In the genomic region with DNA sequence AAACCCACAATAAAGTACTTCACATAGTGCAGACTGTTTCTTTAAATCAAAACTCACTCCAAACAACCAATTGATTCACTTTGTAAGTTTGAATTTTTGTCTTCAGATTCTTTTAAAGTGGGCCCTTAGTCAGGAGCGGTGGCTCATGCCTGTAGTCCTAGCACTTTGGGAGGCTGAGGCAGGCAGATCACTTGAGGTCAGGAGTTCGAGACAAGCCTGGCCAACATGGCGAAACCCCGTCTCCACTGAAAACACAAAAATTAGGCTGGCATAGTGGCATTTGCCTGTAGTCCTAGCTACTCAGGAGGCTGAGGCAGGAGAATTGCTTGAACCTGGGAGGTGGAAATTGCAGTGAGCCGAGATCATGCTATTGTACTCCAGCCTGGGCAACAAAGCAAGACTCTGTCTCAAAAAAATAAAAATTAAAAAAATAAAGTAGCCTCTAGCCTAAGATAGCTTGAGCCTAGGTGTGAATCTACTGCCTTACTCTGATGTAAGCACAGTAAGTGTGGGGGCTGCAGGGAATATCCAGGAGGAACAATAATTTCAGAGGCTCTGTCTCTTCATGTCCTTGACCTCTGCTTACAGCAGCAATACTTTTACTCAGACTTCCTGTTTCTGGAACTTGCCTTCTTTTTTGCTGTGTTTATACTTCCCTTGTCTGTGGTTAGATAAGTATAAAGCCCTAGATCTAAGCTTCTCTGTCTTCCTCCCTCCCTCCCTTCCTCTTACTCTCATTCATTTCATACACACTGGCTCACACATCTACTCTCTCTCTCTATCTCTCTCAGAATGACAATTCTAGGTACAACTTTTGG, we compare ENCODE assay signal across 9 cellular contexts. TPM values are rescaled to one million over a fixed set of nuclear protein-coding genes. Genes with fewer than 3 reads are reported as not detected.
A peak's percentile ranks its signal among the peaks of the same experiment; 100 is the strongest.
DNase-seq lines count a peak whose midpoint lies in the region; FAIRE-seq and TF ChIP-seq lines count a peak whose summit lies in the region.
"Had no signal": no experiment of that assay in that cellular context is flagged by ENCODE, and none has a peak within 500 bp of the region (broad histone marks: within the 10 kb centered on the region; RNA-seq: fewer than 3 reads in every experiment).

A gene with protein sequence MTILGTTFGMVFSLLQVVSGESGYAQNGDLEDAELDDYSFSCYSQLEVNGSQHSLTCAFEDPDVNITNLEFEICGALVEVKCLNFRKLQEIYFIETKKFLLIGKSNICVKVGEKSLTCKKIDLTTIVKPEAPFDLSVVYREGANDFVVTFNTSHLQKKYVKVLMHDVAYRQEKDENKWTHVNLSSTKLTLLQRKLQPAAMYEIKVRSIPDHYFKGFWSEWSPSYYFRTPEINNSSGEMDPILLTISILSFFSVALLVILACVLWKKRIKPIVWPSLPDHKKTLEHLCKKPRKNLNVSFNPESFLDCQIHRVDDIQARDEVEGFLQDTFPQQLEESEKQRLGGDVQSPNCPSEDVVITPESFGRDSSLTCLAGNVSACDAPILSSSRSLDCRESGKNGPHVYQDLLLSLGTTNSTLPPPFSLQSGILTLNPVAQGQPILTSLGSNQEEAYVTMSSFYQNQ (plus strand): TSS at position 706 of the 818 bp plus-strand sequence. CDS start 87 bp downstream, at position 793.

- CTCF ChIA-PET in Caco-2 (lab: Charles Lee) (no interaction called here), GM10248 (lab: Yijun Ruan, JAX) (interaction anchor here (1.0 to 1.2 kb wide), 2 partner anchors 19 kb away, joined by 3 to 4 read pairs; no protein-coding TSS in a partner anchor)

- H3K9me3 Mint-ChIP-seq in endothelial cell (ENCODE audit: unreplicated experiment) (no peaks in the 10 kb centered on the region), Caco-2 (ENCODE audit: unreplicated experiment) (no peaks in the 10 kb centered on the region)

- H3K4me3 ChIP-seq in thymus (ENCODE audit: low read length) (peak within 1 kb of the TSS; percentile 70), Caco-2 (ENCODE audit: low read depth, low read length) (no peak within 1 kb of the TSS)

- H3K27ac Mint-ChIP-seq in endothelial cell (ENCODE audit: unreplicated experiment) (peak within 1 kb of the TSS; percentile 1), Caco-2 (ENCODE audit: unreplicated experiment) (no peak within 1 kb of the TSS)

- H3K4me3 Mint-ChIP-seq in endothelial cell (ENCODE audit: unreplicated experiment) (no peak within 1 kb of the TSS), Caco-2 (ENCODE audit: unreplicated experiment) (no peak within 1 kb of the TSS)

- H3K27ac ChIP-seq in thymus (ENCODE audit: low read depth), result peak within 1 kb of the TSS; percentile 90

- FAIRE-seq in RCC 7860 (lab: Jason Lieb, UNC), result no peak

- POLR2A ChIA-PET in Caco-2 (lab: Charles Lee) (no interaction called here), GM10248 (lab: Yijun Ruan, JAX) (no interaction called here)

- DNase-seq in activated effector memory CD4-positive, alpha-beta T cell treated with anti-CD3 and anti-CD28 coated beads, Interleukin-2, amount 50 U/mL, for 16 hours, result peak; percentile 66
- DNase-seq in activated effector memory CD4-positive, alpha-beta T cell treated with Interleukin-2 at 50 U/mL for 16 hours, result no peak
- DNase-seq in RCC 7860 (ENCODE audit: low spot score) (peak; percentile 81), endothelial cell (ENCODE audit: low spot score) (no peak), Caco-2 (no peak), GM10248 (ENCODE audit: extremely low spot score) (no peak), NCI-H748 (lab: John Stamatoyannopoulos, UW; ENCODE audit: unreplicated experiment) (no peak)
- DNase-seq: NCI-H446 had no signal

- H3K36me3 Mint-ChIP-seq in endothelial cell (ENCODE audit: low read depth, unreplicated experiment), result no peaks in the 10 kb centered on the region
- no peaks in the 10 kb centered on the region for H3K36me3 Mint-ChIP-seq in Caco-2 (ENCODE audit: insufficient read depth, unreplicated experiment)

- H3K4me1 Mint-ChIP-seq in endothelial cell (ENCODE audit: unreplicated experiment) (peaks cover 15% of the 10 kb centered on the region), Caco-2 (ENCODE audit: low read depth, unreplicated experiment) (no peaks in the 10 kb centered on the region)

- peaks cover 1% of the 10 kb centered on the region for H3K27me3 Mint-ChIP-seq in endothelial cell (ENCODE audit: unreplicated experiment)
- peaks cover 2% of the 10 kb centered on the region for H3K27me3 Mint-ChIP-seq in Caco-2 (ENCODE audit: insufficient read depth, unreplicated experiment)

- TF ChIP-seq CTCF in endothelial cell (IDR thresholded peaks at IDR 0.05; ENCODE audit: unreplicated experiment) (no peak), Caco-2 (IDR thresholded peaks at IDR 0.05; ENCODE audit: insufficient read depth in 1 of 2, low read depth in 1 of 2, low read length in 1 of 2, severe bottlenecking in 1 of 2, unreplicated experiment in 1 of 2) (no peak), GM10248 (IDR thresholded peaks at IDR 0.05; ENCODE audit: control extremely low read depth, extremely low read depth, low read depth, missing control alignments) (no peak)

- H3K9me3 ChIP-seq in thymus (ENCODE audit: control insufficient read depth) (no peaks in the 10 kb centered on the region), Caco-2 (no peaks in the 10 kb centered on the region)

- H3K4me1 ChIP-seq in thymus (ENCODE audit: control insufficient read depth, insufficient read depth, low read length), result peaks cover 37% of the 10 kb centered on the region
- no peaks in the 10 kb centered on the region for H3K4me1 ChIP-seq in Caco-2

- H3K36me3 ChIP-seq in thymus (ENCODE audit: control insufficient read depth, insufficient read depth), result peaks cover 6% of the 10 kb centered on the region
- no peaks in the 10 kb centered on the region for H3K36me3 ChIP-seq in Caco-2 (ENCODE audit: control insufficient read depth, insufficient read depth, low read length)

- H3K27me3 ChIP-seq in thymus (ENCODE audit: control insufficient read depth, insufficient read depth) (no peaks in the 10 kb centered on the region), Caco-2 (replicated peaks; ENCODE audit: control insufficient read depth, insufficient read depth, low read length) (no peaks in the 10 kb centered on the region)

- BruUV-seq in Caco-2 (replicated peaks; lab: Mats Ljungman, UMichigan), result no TSS peak

- 86% methylated on average over 5 of the region's 5 CpGs for WGBS in thymus

- intact Hi-C loops in Caco-2 (cut with micrococcal nuclease; ENCODE audit: unreplicated experiment), result no loop called here

RNA-seq across cellular contexts. Expression of the gene that starts here (rescaled TPM):
- total RNA-seq in endothelial cell (ENCODE audit: unreplicated experiment) (0.54 TPM), Caco-2 (2022) (not detected in 2 replicates)
- polyA plus RNA-seq in thymus, result 167 TPM

Comparison
In these comparisons a context has a peak if more than half of its experiments do, and no peak if none do; other contexts are left out.
1. DNase-seq: peak in activated effector memory CD4-positive, alpha-beta T cell treated with anti-CD3 and anti-CD28 coated beads, Interleukin-2, amount 50 U/mL, for 16 hours (single experiment) and RCC 7860 (single experiment); none in activated effector memory CD4-positive, alpha-beta T cell treated with Interleukin-2 at 50 U/mL for 16 hours (single experiment), endothelial cell (single experiment), Caco-2 (0 of 2), GM10248 (single experiment) and NCI-H748 (single experiment).